In genomic region chr10:50404021-50404823, GRCh38 we compare ENCODE assay signal across 1 cellular context.
TF ChIP-seq lines count a peak whose summit lies in the region.

No MANE protein-coding gene starts in this region.

TF ChIP-seq in H1, 55 proteins besides CTCF, POLR2A, EP300 and RAD21 (continued from another document):
- TF ChIP-seq TAF7 (optimal IDR thresholded peaks at IDR 0.05; ENCODE audit: borderline replicate concordance, low read depth, low read length), result no peak
